ENCODE assay signal across 9 cellular contexts in genomic region chr16:11258553-11259287, GRCh38. TPM values are rescaled to one million over a fixed set of nuclear protein-coding genes. Genes with fewer than 3 reads are reported as not detected.
DNase-seq lines count a peak whose midpoint lies in the region; ATAC-seq and TF ChIP-seq lines count a peak whose summit lies in the region.
"Had no signal": no experiment of that assay in that cellular context is flagged by ENCODE, and none has a peak within 500 bp of the region (broad histone marks: within the 10 kb centered on the region; RNA-seq: fewer than 3 reads in every experiment).

No MANE protein-coding gene starts in this region.

- no peak overlapping the region for H3K9ac ChIP-seq in neural progenitor cell

- H3K27me3 ChIP-seq in gastrocnemius medialis (no peaks in the 10 kb centered on the region), neural progenitor cell (peaks cover 24% of the 10 kb centered on the region)

- DNase-seq in GM13976 (ENCODE audit: low spot score) (peak; percentile 81), WTC11 (ENCODE audit: low spot score) (no peak), germinal center (ENCODE audit: low spot score) (peak; percentile 68), gastrocnemius medialis (peak; percentile 16 to 63), COR-L47 (lab: John Stamatoyannopoulos, UW) (no peak), DMS114 treated with DMSO at 0.1 percent for 48 hours (lab: John Stamatoyannopoulos, UW; ENCODE audit: unreplicated experiment) (no peak), neural progenitor cell (ENCODE audit: low spot score) (no peak)

- peak overlapping the region in 1 of 4 donors; percentile 40 for H3K27ac ChIP-seq in gastrocnemius medialis
- no peak overlapping the region for H3K27ac ChIP-seq in neural progenitor cell

- no peak for ATAC-seq in WTC11
- no peak for ATAC-seq in gastrocnemius medialis
- no peak for ATAC-seq in GM18861 (IDR thresholded peaks at IDR 0.05; ENCODE audit: unreplicated experiment)
- ATAC-seq: HCT116 had no signal

- POLR2A ChIA-PET in WTC11 (lab: Charles Lee): interaction anchor here (0.6 kb wide), 1 partner anchor 57 kb away, joined by 4 read pairs; no protein-coding TSS in a partner anchor

- peaks cover 9% of the 10 kb centered on the region for H4K20me1 ChIP-seq in neural progenitor cell (ENCODE audit: low read depth)

- peaks cover 25% of the 10 kb centered on the region for H3K4me1 Mint-ChIP-seq in WTC11
- peaks cover 7% of the 10 kb centered on the region for H3K4me1 Mint-ChIP-seq in neural progenitor cell

- H3K27ac Mint-ChIP-seq in WTC11 (no peak overlapping the region), neural progenitor cell (no peak overlapping the region)

- H3K9me3 Mint-ChIP-seq in WTC11 (no peaks in the 10 kb centered on the region), neural progenitor cell (no peaks in the 10 kb centered on the region)

- no peaks in the 10 kb centered on the region for H3K79me2 ChIP-seq in neural progenitor cell (ENCODE audit: low read depth)

- intact Hi-C loops in gastrocnemius medialis (cut with DNase I; ENCODE audit: low total_unique reads): loop anchor here (10.0 kb wide), 1 partner anchor 514 kb away; the partner anchor contains the start of gene NUBP1

- H3K36me3 Mint-ChIP-seq in WTC11 (peaks cover 7% of the 10 kb centered on the region), neural progenitor cell (no peaks in the 10 kb centered on the region)

- H3F3A ChIP-seq in neural progenitor cell (ENCODE audit: low read depth): peaks cover 6% of the 10 kb centered on the region

- no peak overlapping the region for H2AFZ ChIP-seq in neural progenitor cell (replicated peaks)

- no peaks in the 10 kb centered on the region; the same call in 1 of the 2 replicates for H3K27me3 Mint-ChIP-seq in WTC11 (ENCODE audit: low read depth)
- peaks cover 12% of the 10 kb centered on the region for H3K27me3 Mint-ChIP-seq in neural progenitor cell (ENCODE audit: insufficient read depth, low read depth)

- H3K36me3 ChIP-seq in gastrocnemius medialis (no peaks in the 10 kb centered on the region), neural progenitor cell (no peaks in the 10 kb centered on the region)

- TF ChIP-seq CTCF in GM13976 (IDR thresholded peaks at IDR 0.05; ENCODE audit: borderline replicate concordance, control extremely low read depth, extremely low read depth, insufficient read depth, missing control alignments): no peak
- TF ChIP-seq CTCF in WTC11 (IDR thresholded peaks at IDR 0.05): no peak
- no peak for TF ChIP-seq CTCF in gastrocnemius medialis (IDR thresholded peaks at IDR 0.05 in 4 of 5, conservative IDR thresholded peaks at IDR 0.05 in 1 of 5)
- no peak for TF ChIP-seq CTCF in neural progenitor cell (IDR thresholded peaks at IDR 0.05)

- CTCF ChIA-PET in WTC11 (lab: Charles Lee): interaction anchor here (0.7 to 5.1 kb wide), 7 partner anchors 10 to 294 kb away, joined by 3 to 104 read pairs (median 4); partner anchors contain the start of gene TNP2

- in situ Hi-C loops in GM13976 (cut with MboI; ENCODE audit: low sequenced_read_pairs, unreplicated experiment): loop anchor here (10.0 kb wide), 1 partner anchor 294 kb away; no protein-coding TSS in a partner anchor
- in situ Hi-C loops in gastrocnemius medialis (cut with MboI; ENCODE audit: low sequenced_read_pairs in 4 of 4): no loop called here

- H3K4me3 Mint-ChIP-seq in WTC11 (no peak overlapping the region), neural progenitor cell (no peak overlapping the region)

- no peak for TF ChIP-seq POLR2A in gastrocnemius medialis (IDR thresholded peaks at IDR 0.05)

- H3K4me1 ChIP-seq in gastrocnemius medialis (peaks cover 12 to 16% of the 10 kb centered on the region in 2 donors), neural progenitor cell (peaks cover 9% of the 10 kb centered on the region)

- H3K9me3 ChIP-seq in gastrocnemius medialis: no peaks in the 10 kb centered on the region
- no peaks in the 10 kb centered on the region for H3K9me3 ChIP-seq in neural progenitor cell (ENCODE audit: low read depth)

- H3K4me3 ChIP-seq in gastrocnemius medialis: peak overlapping the region in 1 of 4 donors; percentile 7
- no peak overlapping the region for H3K4me3 ChIP-seq in neural progenitor cell

- H3K4me2 ChIP-seq in neural progenitor cell: no peak overlapping the region

TF ChIP-seq in WTC11, 78 proteins besides CTCF, POLR2A, EP300 and RAD21:
- TF ChIP-seq ATF3 (CRISPR knock-in tag; conservative IDR thresholded peaks at IDR 0.05): no peak
- no peak for TF ChIP-seq ZNF263 (CRISPR knock-in tag; IDR thresholded peaks at IDR 0.05; ENCODE audit: low read depth)
- no peak for TF ChIP-seq OVOL2 (CRISPR knock-in tag; IDR thresholded peaks at IDR 0.05; ENCODE audit: borderline replicate concordance)
- TF ChIP-seq NR2C2 (CRISPR knock-in tag; IDR thresholded peaks at IDR 0.05): no peak
- TF ChIP-seq ZNF121 (CRISPR knock-in tag; IDR thresholded peaks at IDR 0.05): peak; percentile 89; the same call in 1 of the 2 replicates
- TF ChIP-seq ERG (CRISPR knock-in tag; IDR thresholded peaks at IDR 0.05): no peak
- TF ChIP-seq ZNF671 (CRISPR knock-in tag; IDR thresholded peaks at IDR 0.05): no peak

RNA-seq across cellular contexts. Expression of gene SOCS1, which starts 2.7 kb away (rescaled TPM):
- 62.3 to 67.1 TPM (median 62.5 TPM) in 3 replicates for total RNA-seq in WTC11 (2021)
- 1 to 10 TPM; 1.1 to 5.5 (median 3.1) TPM for total RNA-seq in gastrocnemius medialis
- total RNA-seq in neural progenitor cell (ENCODE audit: low replicate concordance): 1.6 and 7.3 TPM in 2 replicates

RNA-seq across cellular contexts. Expression of gene TNP2, which starts 10.4 kb away (rescaled TPM):
- total RNA-seq in WTC11 (2021) (not detected in 3 replicates), gastrocnemius medialis (not detected), neural progenitor cell (ENCODE audit: low replicate concordance) (not detected in 2 replicates)

RNA-seq across cellular contexts. Expression of gene PRM3, which starts 14.7 kb away (rescaled TPM):
- not detected in 3 replicates for total RNA-seq in WTC11 (2021)
- total RNA-seq in gastrocnemius medialis: not detected
- not detected in 2 replicates for total RNA-seq in neural progenitor cell (ENCODE audit: low replicate concordance)

RNA-seq across cellular contexts. Expression of gene PRM2, which starts 17.6 kb away (rescaled TPM):
- total RNA-seq in WTC11 (2021): not detected in 3 replicates
- not detected for total RNA-seq in gastrocnemius medialis
- not detected in 2 replicates for total RNA-seq in neural progenitor cell (ENCODE audit: low replicate concordance)

RNA-seq across cellular contexts. Expression of gene PRM1, which starts 22.4 kb away (rescaled TPM):
- total RNA-seq in WTC11 (2021) (0.48 TPM in 1 of 3 replicates, not detected in the others), gastrocnemius medialis (not detected), neural progenitor cell (ENCODE audit: low replicate concordance) (not detected in 2 replicates)

Comparison
In these comparisons a context has a peak if more than half of its experiments do, and no peak if none do; other contexts are left out.
1. DNase-seq: peak in GM13976 (single experiment), germinal center (single experiment) and gastrocnemius medialis (2 of 2); none in WTC11 (single experiment), COR-L47 (single experiment), DMS114 treated with DMSO at 0.1 percent for 48 hours (single experiment) and neural progenitor cell (single experiment).